ENCODE assay signal across 20 cellular contexts in the genomic region with DNA sequence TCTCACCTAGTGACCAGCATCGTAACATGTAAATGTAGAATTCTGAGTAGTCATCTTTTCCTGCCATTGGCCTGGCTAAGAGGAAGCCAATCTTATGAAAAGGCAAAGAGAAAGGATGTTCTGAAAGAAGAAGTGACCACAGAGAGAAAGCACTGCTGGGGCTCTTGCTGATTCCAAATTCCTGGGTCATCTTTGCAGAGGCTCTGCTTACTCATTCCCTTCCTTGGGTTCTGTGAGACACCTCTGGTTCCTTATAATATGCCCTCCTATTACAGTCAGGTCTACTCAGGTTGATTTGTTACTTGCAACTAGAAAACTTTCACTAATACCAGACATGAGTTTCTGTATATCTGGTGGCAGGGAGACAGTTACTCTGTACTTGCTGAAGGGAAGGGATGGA.
"Had no signal": no experiment of that assay in that cellular context is flagged by ENCODE, and none has a peak within 500 bp of the region (broad histone marks: within the 10 kb centered on the region; RNA-seq: fewer than 3 reads in every experiment).

No MANE protein-coding gene starts in this region.

- H3K9me3 Mint-ChIP-seq: activated B cell treated with CpG ODN at 0.5 μM for 24 hours; activated naive CD8-positive, alpha-beta T cell treated with anti-CD3 and anti-CD28 coated beads for 36 hours; activated T-cell treated with anti-CD3 and anti-CD28 coated beads, Interleukin-2, amount 50 U/mL, for 4 hours had no signal

- ATAC-seq: activated CD4-positive, alpha-beta T cell treated with anti-CD3 and anti-CD28 coated beads for 36 hours; activated T-cell treated with anti-CD3 and anti-CD28 coated beads, Interleukin-2, amount 50 U/mL, for 4 hours; left lobe of liver; lower lobe of right lung; naive thymus-derived CD4-positive, alpha-beta T cell; stimulated activated naive CD8-positive, alpha-beta T cell treated with anti-CD3 and anti-CD28 coated beads, Interleukin-15, Interleukin-2, amounts not matched to agents 100 U/mL and 50 U/mL, for 24 hours had no signal

- H3K36me3 Mint-ChIP-seq: activated naive CD8-positive, alpha-beta T cell treated with anti-CD3 and anti-CD28 coated beads for 36 hours; naive thymus-derived CD4-positive, alpha-beta T cell had no signal

- DNase-seq: activated B cell treated with CpG ODN at 0.5 μM for 24 hours; activated CD4-positive, alpha-beta T cell treated with anti-CD3 and anti-CD28 coated beads for 36 hours; activated CD4-positive, alpha-beta T cell treated with anti-CD3 and anti-CD28 coated beads, Interleukin-2, amount 50 U/mL, for 4 hours; activated CD8-positive, alpha-beta memory T cell treated with anti-CD3 and anti-CD28 coated beads for 24 hours; activated CD8-positive, alpha-beta memory T cell treated with anti-CD3 and anti-CD28 coated beads, Interleukin-2, amount 50 U/mL, for 48 hours; activated naive CD4-positive, alpha-beta T cell treated with Interleukin-2 at 50 U/mL for 16 hours; activated naive CD8-positive, alpha-beta T cell treated with anti-CD3 and anti-CD28 coated beads for 36 hours; activated T-cell treated with anti-CD3 and anti-CD28 coated beads, Interleukin-2, amount 50 U/mL, for 4 hours; central memory CD4-positive, alpha-beta T cell; dermis blood vessel endothelial cell; effector CD8-positive, alpha-beta T cell; erythroblast; foreskin fibroblast; lower lobe of right lung; naive thymus-derived CD4-positive, alpha-beta T cell; stimulated activated CD4-positive, alpha-beta T cell treated with anti-CD3 and anti-CD28 coated beads, Interleukin-2, amount 100 ng/mL, for 48 hours; stimulated activated CD8-positive, alpha-beta memory T cell treated with anti-CD3 and anti-CD28 coated beads, Interleukin-4, amount 100 ng/mL, for 48 hours; stimulated activated naive CD8-positive, alpha-beta T cell treated with anti-CD3 and anti-CD28 coated beads, Interleukin-15, Interleukin-2, amounts not matched to agents 100 U/mL and 50 U/mL, for 24 hours; T1000 had no signal

- H3K4me1 Mint-ChIP-seq: activated B cell treated with CpG ODN at 0.5 μM for 24 hours; activated CD4-positive, alpha-beta T cell treated with anti-CD3 and anti-CD28 coated beads for 36 hours; activated naive CD8-positive, alpha-beta T cell treated with anti-CD3 and anti-CD28 coated beads for 36 hours; naive thymus-derived CD4-positive, alpha-beta T cell had no signal

- H3K27ac Mint-ChIP-seq: activated B cell treated with CpG ODN at 0.5 μM for 24 hours; activated CD4-positive, alpha-beta T cell treated with anti-CD3 and anti-CD28 coated beads for 36 hours; activated naive CD8-positive, alpha-beta T cell treated with anti-CD3 and anti-CD28 coated beads for 36 hours; naive thymus-derived CD4-positive, alpha-beta T cell had no signal

- H3K4me3 Mint-ChIP-seq: activated B cell treated with CpG ODN at 0.5 μM for 24 hours; activated CD4-positive, alpha-beta T cell treated with anti-CD3 and anti-CD28 coated beads for 36 hours; activated naive CD8-positive, alpha-beta T cell treated with anti-CD3 and anti-CD28 coated beads for 36 hours; activated T-cell treated with anti-CD3 and anti-CD28 coated beads, Interleukin-2, amount 50 U/mL, for 4 hours; naive thymus-derived CD4-positive, alpha-beta T cell had no signal

- H3K27me3 Mint-ChIP-seq: activated B cell treated with CpG ODN at 0.5 μM for 24 hours; activated naive CD8-positive, alpha-beta T cell treated with anti-CD3 and anti-CD28 coated beads for 36 hours had no signal
